9 cellular contexts compared by ENCODE assay signal in the genomic region with DNA sequence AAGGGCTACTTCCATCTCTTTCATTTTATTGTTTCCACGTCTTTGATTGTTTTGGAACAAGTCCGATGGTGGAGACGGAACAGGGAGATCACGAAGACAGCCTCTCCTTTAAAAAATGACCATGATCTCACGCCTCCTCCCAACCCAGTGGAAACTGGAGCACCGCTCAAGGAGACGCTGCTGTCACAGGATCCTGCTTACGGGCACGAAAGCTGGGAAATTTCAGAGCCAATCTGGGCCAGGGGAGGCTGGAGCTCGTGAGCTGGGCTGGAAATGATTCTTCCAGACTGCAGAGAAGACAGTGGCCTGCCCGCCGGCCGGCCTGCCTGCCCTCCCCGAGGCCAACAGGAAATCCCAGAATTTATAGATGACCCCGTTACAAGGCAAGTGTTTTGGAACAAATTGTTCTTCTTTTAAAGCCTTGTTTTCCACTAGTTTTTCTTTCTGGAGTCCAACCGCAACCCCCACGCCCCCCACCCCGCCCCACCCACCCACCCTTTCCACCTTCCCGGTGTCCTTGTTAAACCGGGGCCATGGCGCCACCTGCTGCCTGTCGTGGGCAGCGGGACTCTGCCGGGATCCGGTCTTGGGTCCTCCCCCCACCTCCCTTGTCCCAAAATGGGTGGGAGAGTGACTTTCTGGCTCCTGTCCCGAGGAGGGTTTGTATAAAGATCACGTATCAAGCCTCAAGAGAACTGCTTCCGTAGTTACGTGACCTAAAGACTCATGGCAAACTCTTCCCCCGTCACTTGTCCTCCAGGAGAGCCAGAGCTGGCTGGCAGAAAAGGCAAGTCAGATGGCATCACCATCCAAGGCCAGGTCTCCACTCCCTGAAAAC. TPM values are rescaled to one million over a fixed set of nuclear protein-coding genes. Genes with fewer than 3 reads are reported as not detected.
DNase-seq lines count a peak whose midpoint lies in the region; ATAC-seq, FAIRE-seq and TF ChIP-seq lines count a peak whose summit lies in the region.
"Had no signal": no experiment of that assay in that cellular context is flagged by ENCODE, and none has a peak within 500 bp of the region (broad histone marks: within the 10 kb centered on the region; RNA-seq: fewer than 3 reads in every experiment).

No MANE protein-coding gene starts in this region.

- H3K9ac ChIP-seq in H1 (replicated peaks in 1 of 4; ENCODE audit: extremely low read depth in 1 of 4, low read depth in 3 of 4, low read length in 3 of 4) (no peak overlapping the region), mesendoderm (ENCODE audit: low read length) (peak overlapping the region; percentile 32)

- H3K23me2 ChIP-seq in H1 (ENCODE audit: low read depth, low read length): peaks cover 6% of the 10 kb centered on the region; the same call in 1 of the 2 replicates

- 0 out of 2 replicates have a peak overlapping the region, but pooled peaks have one; percentile 48 for H2BK20ac ChIP-seq in H1 (ENCODE audit: low read length)

- H3K4me1 ChIP-seq in H1 (replicated peaks in 1 of 4; ENCODE audit: control insufficient read depth in 3 of 4, insufficient read depth in 4 of 4, low read length in 3 of 4) (peaks cover 0 to 5% (median 4%) of the 10 kb centered on the region in 4 experiments; a peak in 5 of 7 replicates), mesendoderm (ENCODE audit: control insufficient read depth, low read depth, low read length) (peaks cover 19% of the 10 kb centered on the region)

- peak overlapping the region; percentile 81; the same call in 1 of the 2 replicates for H2BK12ac ChIP-seq in H1 (ENCODE audit: low read depth, low read length)

- H2BK5ac ChIP-seq in H1 (ENCODE audit: low read depth, low read length) (no peak overlapping the region), mesendoderm (ENCODE audit: low read length) (peak overlapping the region; percentile 86)

- FAIRE-seq in H1 (lab: Jason Lieb, UNC): no peak
- FAIRE-seq: islet of Langerhans had no signal

- DNase-seq in GDM1 (lab: John Stamatoyannopoulos, UW): peak; percentile 26
- DNase-seq in activated CD8-positive, alpha-beta memory T cell treated with anti-CD3 and anti-CD28 coated beads for 4 hours (ENCODE audit: low read depth in 2 of 2): peak; percentile 6 to 24
- peak in 1 of 2 experiments; percentile 92 for DNase-seq in H1 (ENCODE audit: low read depth in 1 of 2, low spot score in 2 of 2)
- DNase-seq in mesendoderm: peak; percentile 82
- DNase-seq in stimulated activated CD8-positive, alpha-beta memory T cell treated with anti-CD3 and anti-CD28 coated beads, Interleukin-12 subunit alpha, Interleukin-12 subunit beta, amount 100 ng/mL, for 1 hour (ENCODE audit: low read depth): peak; percentile 28

- H3K27me3 ChIP-seq in H1 (replicated peaks in 1 of 4; ENCODE audit: control insufficient read depth in 3 of 4, extremely low read depth in 1 of 4, insufficient read depth in 3 of 4, low read length in 3 of 4) (no peaks in the 10 kb centered on the region), mesendoderm (ENCODE audit: insufficient read depth, low read length, poor library complexity) (no peaks in the 10 kb centered on the region)

- TF ChIP-seq CTCF in LNCAP (IDR thresholded peaks at IDR 0.05) (peak; percentile 61), H1 (IDR thresholded peaks at IDR 0.05; ENCODE audit: control extremely low read depth in 1 of 3, insufficient read depth in 1 of 3, low read depth in 1 of 3, low read length in 3 of 3) (peak; percentile 59 to 83 (median 61))

- H3K23ac ChIP-seq in H1 (ENCODE audit: insufficient read length): no peak overlapping the region
- no peak overlapping the region for H3K23ac ChIP-seq in mesendoderm (ENCODE audit: low read length)

- no peak overlapping the region for H4K91ac ChIP-seq in H1 (replicated peaks; ENCODE audit: insufficient read length, low read length)

- H3K4me2 ChIP-seq in H1 (ENCODE audit: insufficient read depth in 1 of 2, low read depth in 2 of 2, low read length in 2 of 2) (peak overlapping the region; percentile 3 to 54; a peak in 3 of 4 replicates), mesendoderm (ENCODE audit: low read length) (no peak overlapping the region)

- H3K14ac ChIP-seq in H1 (ENCODE audit: insufficient read length): no peak overlapping the region

- no peak for TF ChIP-seq POLR2A in H1 (IDR thresholded peaks at IDR 0.05; ENCODE audit: control extremely low read depth in 1 of 2, low read depth in 2 of 2, low read length in 2 of 2)

- H4K5ac ChIP-seq in H1 (ENCODE audit: insufficient read length, low read depth, low read length) (no peak overlapping the region), mesendoderm (ENCODE audit: low read length) (no peak overlapping the region)

- H2AK5ac ChIP-seq in H1 (ENCODE audit: low read depth, low read length) (no peak overlapping the region), mesendoderm (ENCODE audit: low read length) (no peak overlapping the region)

- POLR2A ChIA-PET in H1 (lab: Charles Lee; ENCODE audit: partially characterized antibody): interaction anchor here (1.2 to 1.6 kb wide), 2 partner anchors 70 to 173 kb away, joined by 3 read pairs; no protein-coding TSS in a partner anchor

- H2BK120ac ChIP-seq in H1 (replicated peaks; ENCODE audit: low read depth, low read length) (no peak overlapping the region), mesendoderm (ENCODE audit: low read depth, low read length) (peak overlapping the region; percentile 47)

- H2BK15ac ChIP-seq in H1 (ENCODE audit: low read length): peak overlapping the region; percentile 81; the same call in 1 of the 2 replicates
- peak overlapping the region; percentile 46 for H2BK15ac ChIP-seq in mesendoderm (replicated peaks; ENCODE audit: low read depth)

- no peaks in the 10 kb centered on the region for H4K20me1 ChIP-seq in H1 (replicated peaks in 1 of 2; ENCODE audit: control insufficient read depth in 1 of 2, insufficient read depth in 2 of 2, low read length in 2 of 2)

- CTCF ChIA-PET in H1 (lab: Charles Lee; ENCODE audit: partially characterized antibody): interaction anchor here (0.6 to 4.2 kb wide), 40 partner anchors 10 to 649 kb away, joined by 3 to 34 read pairs (median 3); no protein-coding TSS in a partner anchor

- H3K36me3 ChIP-seq in H1 (ENCODE audit: control insufficient read depth in 2 of 4, insufficient read depth in 4 of 4, low read length in 3 of 4) (no peaks in the 10 kb centered on the region), mesendoderm (ENCODE audit: control insufficient read depth, insufficient read depth, low read length) (no peaks in the 10 kb centered on the region)

- H3K79me2 ChIP-seq in H1 (ENCODE audit: control insufficient read depth in 1 of 2, insufficient read depth in 2 of 2, low read length in 2 of 2) (no peaks in the 10 kb centered on the region), mesendoderm (ENCODE audit: control insufficient read depth, insufficient read depth, low read length) (no peaks in the 10 kb centered on the region)

- H3K27ac ChIP-seq in H1 (ENCODE audit: low read depth, low read length): no peak overlapping the region
- H3K27ac ChIP-seq in mesendoderm (ENCODE audit: low read depth, low read length): peak overlapping the region; percentile 45

- peak overlapping the region; percentile 100 for H2AFZ ChIP-seq in H1 (ENCODE audit: low read length)

- no peak for TF ChIP-seq EP300 in H1 (IDR thresholded peaks at IDR 0.05; ENCODE audit: borderline replicate concordance in 1 of 2, low read depth in 2 of 2, low read length in 2 of 2)

- H3K79me1 ChIP-seq in H1 (ENCODE audit: low read depth, low read length) (no peaks in the 10 kb centered on the region), mesendoderm (ENCODE audit: low read length) (no peaks in the 10 kb centered on the region)

- no peaks in the 10 kb centered on the region for H3K9me3 ChIP-seq in H1 (ENCODE audit: insufficient read depth in 2 of 2, low read depth in 1 of 2, low read length in 1 of 2)

- no peak overlapping the region for H3K4ac ChIP-seq in H1 (replicated peaks; ENCODE audit: insufficient read length, low read depth, low read length)
- H3K4ac ChIP-seq in mesendoderm (ENCODE audit: low read depth, low read length): peak overlapping the region; percentile 66

- 37% methylated on average over 22 of the region's 30 CpGs; no CpG with 5 or more reads in 1 of the 2 experiments for WGBS in H1 (ENCODE audit: extremely low coverage in 1 of 2, insufficient coverage in 1 of 2, insufficient read length in 1 of 2, insufficient replicate concordance in 2 of 2, low coverage in 1 of 2, low lambda C conversion rate in 2 of 2, missing lambda C conversion rate in 1 of 2), 2 experiments
- WGBS in mesendoderm (ENCODE audit: extremely low coverage, insufficient coverage, low lambda C conversion rate): no CpG with 5 or more reads among the region's 30 CpGs

- H3K4me3 ChIP-seq in H1 (ENCODE audit: extremely low read depth in 1 of 4, insufficient read depth in 2 of 4, low read depth in 3 of 4, low read length in 4 of 4) (peak overlapping the region in 2 of 4 experiments; percentile 10 to 40; a peak in 1 of 8 replicates), mesendoderm (ENCODE audit: low read length) (no peak overlapping the region)

- H3K18ac ChIP-seq in H1 (ENCODE audit: extremely low read depth, low read length) (peak overlapping the region; percentile 65; the same call in 1 of the 2 replicates), mesendoderm (ENCODE audit: low read length) (peak overlapping the region; percentile 62)

- ATAC-seq in HG02763 (IDR thresholded peaks at IDR 0.05; ENCODE audit: unreplicated experiment) (no peak), GM18511 (IDR thresholded peaks at IDR 0.05; ENCODE audit: unreplicated experiment) (no peak)

- H4K8ac ChIP-seq in H1 (ENCODE audit: extremely low read depth, insufficient read depth, low read length) (peak overlapping the region; percentile 73; the same call in 1 of the 2 replicates), mesendoderm (ENCODE audit: low read depth, low read length) (no peak overlapping the region)

- TF ChIP-seq RAD21 in H1 (IDR thresholded peaks at IDR 0.05 in 1 of 2, conservative IDR thresholded peaks at IDR 0.05 in 1 of 2; ENCODE audit: low read depth in 2 of 2, low read length in 2 of 2): peak; percentile 74 to 75

- H3K56ac ChIP-seq in H1 (replicated peaks; ENCODE audit: insufficient read length, low read depth, low read length) (no peak overlapping the region), mesendoderm (ENCODE audit: low read length) (peak overlapping the region; percentile 73)

TF ChIP-seq in H1, 55 proteins besides CTCF, POLR2A, EP300 and RAD21 (continues in another document):
- no peak for TF ChIP-seq CTBP2 (IDR thresholded peaks at IDR 0.05; ENCODE audit: borderline replicate concordance, insufficient read depth, insufficient read length, low read length)

RNA-seq across cellular contexts. Expression of gene MAP1LC3B2, which starts 40.3 kb away (rescaled TPM):
- total RNA-seq in H1 (2021; fragmentation: NEBNext Ultra II Directional; extraction: Animal tissue kit (Norgen Biotek cat#: 25700)): 1.3 and 1.5 TPM in 2 replicates
- 0.39 TPM in 2 replicates for polyA plus RNA-seq in H1 (2011; rRNA removed)
- 0.93 TPM for polyA plus RNA-seq in H1 (2011; cell fraction: cytosol; rRNA removed)
- polyA plus RNA-seq in H1 (2011; cell fraction: nucleus; rRNA removed): 2.5 TPM
- 3.1 to 5.2 TPM (median 3.9 TPM) in 4 replicates for polyA plus RNA-seq in H1 (2012, experiment 1 of 2)
- polyA plus RNA-seq in H1 (2012, experiment 2 of 2): not detected
- polyA plus RNA-seq in H1 (2013, experiment 1 of 2): 0.28 TPM
- polyA plus RNA-seq in H1 (2013, experiment 2 of 2): 0.22 TPM
- 0.73 and 2.6 TPM in 2 replicates for polyA minus RNA-seq in H1 (2011; rRNA and poly(A)+ RNA removed)
- not detected for polyA minus RNA-seq in H1 (2011; cell fraction: cytosol; rRNA and poly(A)+ RNA removed)
- polyA minus RNA-seq in H1 (2011; cell fraction: nucleus; rRNA and poly(A)+ RNA removed): 2.1 TPM
- polyA plus RNA-seq in mesendoderm (2013, experiment 1 of 2): 0.20 TPM
- polyA plus RNA-seq in mesendoderm (2013, experiment 2 of 2): not detected
